In genomic region chr10:80079312-80079613, GRCh38 we compare ENCODE assay signal across 9 cellular contexts. TPM values are rescaled to one million over a fixed set of nuclear protein-coding genes. Genes with fewer than 3 reads are reported as not detected.
A peak's percentile ranks its signal among the peaks of the same experiment; 100 is the strongest.
DNase-seq lines count a peak whose midpoint lies in the region; ATAC-seq, FAIRE-seq and TF ChIP-seq lines count a peak whose summit lies in the region.
"Had no signal": no experiment of that assay in that cellular context is flagged by ENCODE, and none has a peak within 500 bp of the region (broad histone marks: within the 10 kb centered on the region; RNA-seq: fewer than 3 reads in every experiment).

No MANE protein-coding gene starts in this region.

- H3K4me2 ChIP-seq in SK-N-SH: peak overlapping the region; percentile 88

- no peaks in the 10 kb centered on the region for H3K9me3 Mint-ChIP-seq in activated naive CD8-positive, alpha-beta T cell treated with anti-CD3 and anti-CD28 coated beads, Interleukin-2, amount 10 ng/mL, durations not matched to agents 7 days and 5 days

- peaks cover 6% of the 10 kb centered on the region for H3F3A ChIP-seq in SK-N-SH (replicated peaks; ENCODE audit: insufficient read depth)

- no peak for TF ChIP-seq RAD21 in SK-N-SH (IDR thresholded peaks at IDR 0.05; ENCODE audit: low read length)

- intact Hi-C loops in kidney (cut with DNase I): no loop called here

- H3K9ac ChIP-seq in SK-N-SH: peak overlapping the region; percentile 88
- H3K9ac ChIP-seq in kidney (ENCODE audit: low read length in 2 of 2): peak overlapping the region; percentile 27 to 95

- H4K20me1 ChIP-seq in SK-N-SH (ENCODE audit: insufficient read depth): no peaks in the 10 kb centered on the region

- no peaks in the 10 kb centered on the region for H3K9me2 ChIP-seq in SK-N-SH

- H2AFZ ChIP-seq in SK-N-SH (ENCODE audit: low read depth): peak overlapping the region; percentile 99

- CTCF ChIA-PET in SK-N-SH (lab: Yijun Ruan, JAX): interaction anchor here (0.8 to 1.1 kb wide), 2 partner anchors 17 to 20 kb away, joined by 3 to 4 read pairs; no protein-coding TSS in a partner anchor

- H3K27me3 ChIP-seq in SK-N-SH (ENCODE audit: insufficient read depth): no peaks in the 10 kb centered on the region

- no peak for DNase-seq in SK-N-SH
- no peak for DNase-seq in activated naive CD8-positive, alpha-beta T cell treated with anti-CD3 and anti-CD28 coated beads, Interleukin-2, amount 10 ng/mL, durations not matched to agents 7 days and 5 days
- DNase-seq in kidney: no peak
- no peak for DNase-seq in substantia nigra (lab: John Stamatoyannopoulos, UW)
- no peak for DNase-seq in HuH-7.5 (ENCODE audit: low spot score)
- no peak for DNase-seq in NCI-H748 (lab: John Stamatoyannopoulos, UW; ENCODE audit: unreplicated experiment)

- H3K27ac ChIP-seq in SK-N-SH (ENCODE audit: low read depth in 2 of 2, low read length in 1 of 2) (peak overlapping the region in 1 of 2 experiments; percentile 91; a peak in 3 of 4 replicates), kidney (ENCODE audit: low read depth in 2 of 2, low read length in 2 of 2) (peak overlapping the region; percentile 88 to 97), substantia nigra (ENCODE audit: low read depth, low read length, poor library complexity, severe bottlenecking) (peak overlapping the region; percentile 97)

- H3K27ac Mint-ChIP-seq in activated naive CD8-positive, alpha-beta T cell treated with anti-CD3 and anti-CD28 coated beads, Interleukin-2, amount 10 ng/mL, durations not matched to agents 7 days and 5 days: peak overlapping the region; percentile 93

- no peaks in the 10 kb centered on the region for H3K27me3 Mint-ChIP-seq in activated naive CD8-positive, alpha-beta T cell treated with anti-CD3 and anti-CD28 coated beads, Interleukin-2, amount 10 ng/mL, durations not matched to agents 7 days and 5 days

- peak overlapping the region; percentile 99 for H3K4me3 Mint-ChIP-seq in activated naive CD8-positive, alpha-beta T cell treated with anti-CD3 and anti-CD28 coated beads, Interleukin-2, amount 10 ng/mL, durations not matched to agents 7 days and 5 days

- ATAC-seq in SK-N-SH treated with all-trans-retinoic acid at 6 μM for 48 hours (no peak), GM19023 (IDR thresholded peaks at IDR 0.05; ENCODE audit: unreplicated experiment) (no peak)
- ATAC-seq in activated naive CD8-positive, alpha-beta T cell treated with anti-CD3 and anti-CD28 coated beads, Interleukin-2, amount 10 ng/mL, durations not matched to agents 7 days and 5 days (ENCODE audit: low read depth): no peak

- WGBS in SK-N-SH (ENCODE audit: low lambda C conversion rate): 0% methylated on average over 8 of the region's 8 CpGs

- H3K79me2 ChIP-seq in SK-N-SH (ENCODE audit: insufficient read depth): 0 out of 2 replicates have a peak, but pooled peaks cover 8% of the 10 kb centered on the region

- H3K4me3 ChIP-seq in SK-N-SH (ENCODE audit: low read depth in 2 of 2, low read length in 1 of 2): peak overlapping the region; percentile 68 to 93
- peak overlapping the region; percentile 91 to 99 for H3K4me3 ChIP-seq in kidney (ENCODE audit: low read length in 2 of 2)

- no peak for TF ChIP-seq EP300 in SK-N-SH (IDR thresholded peaks at IDR 0.05; ENCODE audit: borderline replicate concordance in 1 of 2, low read depth in 1 of 2, low read length in 1 of 2)

- no peaks in the 10 kb centered on the region; a peak in 1 of 4 replicates for H3K4me1 ChIP-seq in SK-N-SH (ENCODE audit: control insufficient read depth in 1 of 2, insufficient read depth in 2 of 2, low read depth in 1 of 2, low read length in 1 of 2)
- H3K4me1 ChIP-seq in kidney (ENCODE audit: control insufficient read depth in 1 of 2, insufficient read depth in 1 of 2, low read depth in 1 of 2, low read length in 2 of 2): peaks cover 0 to 4% of the 10 kb centered on the region in 2 donors

- peaks cover 11% of the 10 kb centered on the region for H3K4me1 Mint-ChIP-seq in activated naive CD8-positive, alpha-beta T cell treated with anti-CD3 and anti-CD28 coated beads, Interleukin-2, amount 10 ng/mL, durations not matched to agents 7 days and 5 days

- FAIRE-seq in kidney (lab: Jason Lieb, UNC): no peak
- FAIRE-seq: A204.1 had no signal

- no peaks in the 10 kb centered on the region for H3K36me3 Mint-ChIP-seq in activated naive CD8-positive, alpha-beta T cell treated with anti-CD3 and anti-CD28 coated beads, Interleukin-2, amount 10 ng/mL, durations not matched to agents 7 days and 5 days

- no peak for TF ChIP-seq CTCF in SK-N-SH (IDR thresholded peaks at IDR 0.05)
- TF ChIP-seq CTCF in kidney (IDR thresholded peaks at IDR 0.05; ENCODE audit: borderline replicate concordance, extremely low read depth, insufficient read depth): no peak

- POLR2A ChIA-PET in SK-N-SH (lab: Yijun Ruan, JAX): no interaction called here
- POLR2A ChIA-PET in activated naive CD8-positive, alpha-beta T cell treated with anti-CD3 and anti-CD28 coated beads, Interleukin-2, amount 10 ng/mL, durations not matched to agents 7 days and 5 days (lab: Charles Lee): interaction anchor here (0.9 to 1.1 kb wide), 2 partner anchors 109 to 174 kb away, joined by 3 read pairs; no protein-coding TSS in a partner anchor

- H3K9me3 ChIP-seq in SK-N-SH: no peaks in the 10 kb centered on the region
- H3K9me3 ChIP-seq in kidney (ENCODE audit: control insufficient read depth in 1 of 2, low read length in 2 of 2): no peaks in the 10 kb centered on the region

- H3K36me3 ChIP-seq in SK-N-SH (replicated peaks in 1 of 2; ENCODE audit: control insufficient read depth in 1 of 2, insufficient read depth in 2 of 2, low read length in 1 of 2) (peaks cover 0 to 6% of the 10 kb centered on the region in 2 experiments), kidney (ENCODE audit: control insufficient read depth in 1 of 2, insufficient read depth in 2 of 2, low read length in 2 of 2) (peaks cover 0 to 3% of the 10 kb centered on the region in 2 donors)

TF ChIP-seq in SK-N-SH, 30 proteins besides CTCF, POLR2A, EP300 and RAD21:
- 0 out of 2 replicates have a peak, but pooled peaks have one; percentile 23 for TF ChIP-seq POLR2AphosphoS5 (IDR thresholded peaks at IDR 0.05; ENCODE audit: low read depth, low read length)
- TF ChIP-seq YY1 (IDR thresholded peaks at IDR 0.05; ENCODE audit: low read depth): no peak

TF ChIP-seq in SK-N-SH treated with all-trans-retinoic acid at 6 μM for 48 hours, 23 proteins besides CTCF, POLR2A, EP300 and RAD21 (continues in another document):
- no peak for TF ChIP-seq ARNTL (CRISPR knock-in tag; IDR thresholded peaks at IDR 0.05; ENCODE audit: borderline replicate concordance, low read depth)
- TF ChIP-seq PATZ1 (CRISPR knock-in tag; IDR thresholded peaks at IDR 0.05; ENCODE audit: borderline replicate concordance): no peak
- no peak for TF ChIP-seq ZNF8 (CRISPR knock-in tag; IDR thresholded peaks at IDR 0.05)
- TF ChIP-seq POU6F1 (CRISPR knock-in tag; IDR thresholded peaks at IDR 0.05; ENCODE audit: borderline replicate concordance, low read depth): no peak
- TF ChIP-seq OSR1 (CRISPR knock-in tag; IDR thresholded peaks at IDR 0.05): no peak
- no peak for TF ChIP-seq PPARA (CRISPR knock-in tag; IDR thresholded peaks at IDR 0.05; ENCODE audit: borderline replicate concordance)
- TF ChIP-seq TOX (CRISPR knock-in tag; IDR thresholded peaks at IDR 0.05; ENCODE audit: borderline replicate concordance): no peak
- no peak for TF ChIP-seq ZFP3 (CRISPR knock-in tag; IDR thresholded peaks at IDR 0.05)
- TF ChIP-seq ISL1 (CRISPR knock-in tag; IDR thresholded peaks at IDR 0.05): no peak
- TF ChIP-seq GLIS3 (CRISPR knock-in tag; IDR thresholded peaks at IDR 0.05): no peak

RNA-seq across cellular contexts. Expression of gene TMEM254, which starts 0.8 kb away (rescaled TPM):
- 20.5 and 27.3 TPM in 2 replicates for polyA plus RNA-seq in SK-N-SH (2012; rRNA removed)
- polyA plus RNA-seq in SK-N-SH (2012; cell fraction: cytosol; rRNA removed): 24.2 and 28.0 TPM in 2 replicates
- 10.1 and 21.5 TPM in 2 replicates for polyA plus RNA-seq in SK-N-SH (2012; cell fraction: nucleus; rRNA removed)
- 10 to 100 TPM; 13.2 to 13.8 TPM for total RNA-seq in activated naive CD8-positive, alpha-beta T cell treated with anti-CD3 and anti-CD28 coated beads, Interleukin-2, amount 10 ng/mL, durations not matched to agents 7 days and 5 days
- total RNA-seq in kidney: 21.1 TPM
- 29.5 TPM for polyA plus RNA-seq in kidney (ENCODE audit: insufficient read depth, low read depth, low replicate concordance)

RNA-seq across cellular contexts. Expression of gene PLAC9, which starts 53.3 kb away (rescaled TPM):
- 0.21 TPM in 1 of 2 replicates, not detected in the other for polyA plus RNA-seq in SK-N-SH (2012; rRNA removed)
- 0.10 and 0.29 TPM in 2 replicates for polyA plus RNA-seq in SK-N-SH (2012; cell fraction: cytosol; rRNA removed)
- 0.14 and 0.62 TPM in 2 replicates for polyA plus RNA-seq in SK-N-SH (2012; cell fraction: nucleus; rRNA removed)
- not detected for total RNA-seq in activated naive CD8-positive, alpha-beta T cell treated with anti-CD3 and anti-CD28 coated beads, Interleukin-2, amount 10 ng/mL, durations not matched to agents 7 days and 5 days
- 31.4 TPM for total RNA-seq in kidney
- 49.9 TPM for polyA plus RNA-seq in kidney (ENCODE audit: insufficient read depth, low read depth, low replicate concordance)

Comparison
In these comparisons a context has a peak if more than half of its experiments do, and no peak if none do; other contexts are left out.
1. RNA of gene PLAC9, which starts 53.3 kb away (total RNA-seq): 31.4 TPM in kidney (single experiment); not detected in activated naive CD8-positive, alpha-beta T cell treated with anti-CD3 and anti-CD28 coated beads, Interleukin-2, amount 10 ng/mL, durations not matched to agents 7 days and 5 days; every median in the first group is over 10 times any median in the second.